Comparison of ENCODE assay signal across 23 cellular contexts in the genomic region with DNA sequence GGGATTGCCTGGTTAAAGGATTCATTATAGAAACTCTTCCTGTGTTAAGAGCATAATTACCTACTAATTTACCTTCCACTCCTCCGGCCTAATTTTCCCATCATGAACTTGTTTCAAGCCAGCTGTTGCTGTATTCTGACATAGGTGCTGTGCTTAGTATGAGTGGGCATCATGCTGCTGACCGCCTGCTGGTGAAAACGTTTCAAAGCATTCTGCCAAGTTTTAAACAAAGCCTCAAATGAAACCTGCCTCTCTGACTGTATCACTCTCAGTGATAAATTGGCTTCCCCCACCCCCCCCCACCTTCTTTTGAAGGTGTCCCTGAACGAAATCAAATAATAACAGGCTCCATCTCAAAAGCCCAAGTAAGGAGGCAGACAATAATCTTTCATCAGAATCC. TPM values are rescaled to one million over a fixed set of nuclear protein-coding genes. Genes with fewer than 3 reads are reported as not detected.
DNase-seq lines count a peak whose midpoint lies in the region; ATAC-seq and TF ChIP-seq lines count a peak whose summit lies in the region.
"Had no signal": no experiment of that assay in that cellular context is flagged by ENCODE, and none has a peak within 500 bp of the region (broad histone marks: within the 10 kb centered on the region; RNA-seq: fewer than 3 reads in every experiment).

No MANE protein-coding gene starts in this region.

- no peak overlapping the region for H2AFZ ChIP-seq in GM23248

- H3K36me3 ChIP-seq in psoas muscle (ENCODE audit: insufficient read depth in 1 of 2, low read depth in 1 of 2): no peaks in the 10 kb centered on the region
- no peaks in the 10 kb centered on the region for H3K36me3 ChIP-seq in GM23248 (ENCODE audit: low read depth)
- H3K36me3 ChIP-seq: thoracic aorta had no signal

- no peak overlapping the region for H3K4me3 ChIP-seq in psoas muscle
- no peak overlapping the region for H3K4me3 ChIP-seq in GM23248
- H3K4me3 ChIP-seq: thoracic aorta had no signal

- H3K9ac ChIP-seq in GM23248: no peak overlapping the region
- H3K9ac ChIP-seq: KMS-11 had no signal

- H4K20me1 ChIP-seq in GM23248 (ENCODE audit: insufficient read depth): no peaks in the 10 kb centered on the region

- H3F3A ChIP-seq in GM23248 (ENCODE audit: insufficient read depth): no peaks in the 10 kb centered on the region

- no peak for TF ChIP-seq CTCF in psoas muscle (IDR thresholded peaks at IDR 0.05)

- no peaks in the 10 kb centered on the region for H3K9me3 ChIP-seq in psoas muscle
- H3K9me3 ChIP-seq in GM23248 (ENCODE audit: low read depth): no peaks in the 10 kb centered on the region
- H3K9me3 ChIP-seq: thoracic aorta had no signal

- intact Hi-C loops in psoas muscle (cut with DNase I): no loop called here

- no peaks in the 10 kb centered on the region for H3K9me2 ChIP-seq in GM23248 (ENCODE audit: insufficient read depth)

- in situ Hi-C loops in GM23248 (cut with MboI): no loop called here

- no peak overlapping the region for H3K4me2 ChIP-seq in GM23248 (ENCODE audit: unreplicated experiment)
- H3K4me2 ChIP-seq: KMS-11 had no signal

- no peak overlapping the region for H3K27ac ChIP-seq in psoas muscle
- no peak overlapping the region for H3K27ac ChIP-seq in GM23248
- H3K27ac ChIP-seq: 22Rv1, KMS-11, thoracic aorta had no signal

- ATAC-seq in psoas muscle: no peak
- ATAC-seq: activated T-helper 17 cell treated with anti-CD3 and anti-CD28 coated beads, Interleukin-2, amount 50 U/mL, for 72 hours; esophagus mucosa; natural killer cell had no signal

- H3K79me2 ChIP-seq in GM23248 (ENCODE audit: insufficient read depth): no peaks in the 10 kb centered on the region

- H3K4me1 ChIP-seq in psoas muscle (no peaks in the 10 kb centered on the region), GM23248 (ENCODE audit: insufficient read depth) (no peaks in the 10 kb centered on the region)

- peak; percentile 31 for DNase-seq in DMS79 treated with DMSO at 0.1 percent for 48 hours (lab: John Stamatoyannopoulos, UW)
- DNase-seq in DMS79 (lab: John Stamatoyannopoulos, UW): no peak
- DNase-seq in NCI-H2107 (lab: John Stamatoyannopoulos, UW): peak; percentile 8
- peak; percentile 63 for DNase-seq in NCI-H82 (lab: John Stamatoyannopoulos, UW)
- no peak for DNase-seq in activated CD4-positive, alpha-beta T cell treated with anti-CD3 and anti-CD28 coated beads, Interleukin-2, amount 50 U/mL, for 4 hours
- DNase-seq in psoas muscle: no peak
- no peak for DNase-seq in COLO668 (lab: John Stamatoyannopoulos, UW; ENCODE audit: unreplicated experiment)
- DNase-seq in GM23248: no peak
- DNase-seq: activated CD4-positive, alpha-beta T cell treated with anti-CD3 and anti-CD28 coated beads, Interleukin-2, amount 50 U/mL, for 1 hour; activated naive CD8-positive, alpha-beta T cell treated with anti-CD3 and anti-CD28 coated beads, Interleukin-2, amount 10 ng/mL, durations not matched to agents 7 days and 5 days; effector CD8-positive, alpha-beta T cell; foreskin melanocyte; hypothalamus; midbrain; natural killer cell; OCI-M1; stimulated activated CD4-positive, alpha-beta T cell treated with anti-CD3 and anti-CD28 coated beads, Interleukin-4, amount 100 ng/mL, for 24 hours; stimulated activated naive CD4-positive, alpha-beta T cell treated with Interleukin-2 at 50 U/mL for 16 hours had no signal

- H3K27me3 ChIP-seq in psoas muscle (ENCODE audit: insufficient read depth in 3 of 3, low read length in 2 of 3) (peaks cover 0 to 15% (median 0%) of the 10 kb centered on the region in 3 donors), GM23248 (replicated peaks; ENCODE audit: insufficient read depth) (peaks cover 24% of the 10 kb centered on the region)

- 53 to 56% (median 55%) methylated on average over 4 of the region's 4 CpGs for WGBS in psoas muscle, 3 donors
- WGBS in GM23248 (ENCODE audit: low coverage in 1 of 2, low lambda C conversion rate in 2 of 2, missing lambda C conversion rate in 2 of 2), 2 experiments: 36 to 38% methylated on average over 4 of the region's 4 CpGs

RNA-seq across cellular contexts. Expression of a gene that starts 47.9 kb away (rescaled TPM):
- 10 to 100 TPM in 3 of 4 donors, 1 to 10 TPM in 1; 7.9 to 53.0 (median 21.3) TPM for total RNA-seq in psoas muscle
- polyA plus RNA-seq in psoas muscle (10 to 100 TPM; 41.9 to 49.0 (median 47.4) TPM), GM23248 (2016; fragmentation: Nextera tagmentation; extraction: Ambion mirVana) (24.8 and 25.1 TPM in 2 replicates)
- total RNA-seq in GM23248 (2014; rRNA removed; shearing (Covaris generic)): 14.2 and 18.6 TPM in 2 replicates

Comparison
In these comparisons a context has a peak if more than half of its experiments do, and no peak if none do; other contexts are left out.
1. DNase-seq: peak in DMS79 treated with DMSO at 0.1 percent for 48 hours (single experiment), NCI-H2107 (single experiment) and NCI-H82 (single experiment); none in DMS79 (single experiment), activated CD4-positive, alpha-beta T cell treated with anti-CD3 and anti-CD28 coated beads, Interleukin-2, amount 50 U/mL, for 4 hours (0 of 2), psoas muscle (0 of 2), COLO668 (single experiment) and GM23248 (single experiment).